ENCODE assay signal across 20 cellular contexts in genomic region chr14:59026086-59026485, GRCh38.
"Had no signal": no experiment of that assay in that cellular context is flagged by ENCODE, and none has a peak within 500 bp of the region (broad histone marks: within the 10 kb centered on the region; RNA-seq: fewer than 3 reads in every experiment).

No MANE protein-coding gene starts in this region.

- DNase-seq: activated B cell treated with CpG ODN at 0.5 μM for 24 hours; activated CD4-positive, alpha-beta memory T cell treated with anti-CD3 and anti-CD28 coated beads for 36 hours; activated CD4-positive, alpha-beta T cell treated with anti-CD3 and anti-CD28 coated beads, Interleukin-2, amount 10 ng/mL, durations not matched to agents 7 days and 5 days; activated CD8-positive, alpha-beta memory T cell treated with anti-CD3 and anti-CD28 coated beads for 24 hours; activated naive CD4-positive, alpha-beta T cell treated with anti-CD3 and anti-CD28 coated beads, Interleukin-2, amount 50 U/mL, for 16 hours; activated naive CD8-positive, alpha-beta T cell treated with anti-CD3 and anti-CD28 coated beads, Interleukin-2, amount 10 ng/mL, durations not matched to agents 7 days and 5 days; activated T-cell treated with anti-CD3 and anti-CD28 coated beads, Interleukin-2, amount 50 U/mL, for 72 hours; adrenal gland; anterior cingulate cortex; NCI-H1105 treated with DMSO at 0.1 percent for 48 hours; NCI-H1436 treated with DMSO at 0.1 percent for 48 hours; NCI-H187; NCI-H2081; NCI-H2227 treated with DMSO at 0.1 percent for 48 hours; NCI-H526; NK-92 treated with Interleukin-12 subunit alpha and Interleukin-12 subunit beta, amount 100 ng/mL, for 24 hours; Peyer's patch; SHP77; T-helper 17 cell; T-helper 9 cell had no signal

- H3K4me3 ChIP-seq: adrenal gland, Peyer's patch had no signal
